Comparison of ENCODE assay signal across 16 cellular contexts in genomic region chr11:103043826-103044688, GRCh38. TPM values are rescaled to one million over a fixed set of nuclear protein-coding genes. Genes with fewer than 3 reads are reported as not detected.
A peak's percentile ranks its signal among the peaks of the same experiment; 100 is the strongest.
DNase-seq lines count a peak whose midpoint lies in the region; ATAC-seq, FAIRE-seq and TF ChIP-seq lines count a peak whose summit lies in the region.
"Had no signal": no experiment of that assay in that cellular context is flagged by ENCODE, and none has a peak within 500 bp of the region (broad histone marks: within the 10 kb centered on the region; RNA-seq: fewer than 3 reads in every experiment).

No MANE protein-coding gene starts in this region.

- no peaks in the 10 kb centered on the region for H3K36me3 ChIP-seq in pancreas
- H3K36me3 ChIP-seq: BLaER1, MG63 had no signal

- FAIRE-seq in pancreas (lab: Jason Lieb, UNC): no peak

- H3K27ac ChIP-seq in pancreas (peak overlapping the region in 2 of 4 donors; percentile 9 to 39), right cardiac atrium (ENCODE audit: low read length) (no peak overlapping the region)
- H3K27ac ChIP-seq: BLaER1, PC-9, RWPE1 had no signal

- intact Hi-C loops in pancreas (cut with DNase I) (no loop called here), right cardiac atrium (cut with DNase I) (no loop called here)

- TF ChIP-seq CTCF in pancreas (IDR thresholded peaks at IDR 0.05): no peak

- H3K27me3 ChIP-seq in pancreas (no peaks in the 10 kb centered on the region), right cardiac atrium (ENCODE audit: control insufficient read depth, insufficient read depth) (no peaks in the 10 kb centered on the region)
- H3K27me3 ChIP-seq: BLaER1, MG63 had no signal

- DNase-seq in CD1c-positive myeloid dendritic cell (ENCODE audit: extremely low spot score) (peak; percentile 27), M059J (ENCODE audit: low read depth) (peak; percentile 40), fibroblast of gingiva (ENCODE audit: low read depth) (peak; percentile 4), pancreas (peak in 1 of 6 donors; percentile 16), NCI-H1092 treated with DMSO at 0.1 percent for 48 hours (lab: John Stamatoyannopoulos, UW) (no peak), right cardiac atrium (no peak), DMS153 treated with DMSO at 0.1 percent for 48 hours (lab: John Stamatoyannopoulos, UW; ENCODE audit: unreplicated experiment) (no peak)
- DNase-seq: CD8-positive, alpha-beta memory T cell; DND-41; H7; HFFc6; MG63; NCI-H1694 treated with DMSO at 0.1 percent for 48 hours; PC-9 had no signal

- H3K4me1 ChIP-seq in pancreas: peaks cover 0 to 13% (median 0%) of the 10 kb centered on the region in 3 donors
- no peaks in the 10 kb centered on the region for H3K4me1 ChIP-seq in right cardiac atrium (ENCODE audit: control insufficient read depth, insufficient read depth, low read length)
- H3K4me1 ChIP-seq: BLaER1 had no signal

- WGBS in pancreas, 2 donors: 29 to 31% methylated on average over 7 of the region's 7 CpGs
- WGBS in right cardiac atrium: 74% methylated on average over 7 of the region's 7 CpGs

- ATAC-seq in pancreas: peak; percentile 80 to 92 (median 88)
- ATAC-seq in right cardiac atrium: no peak

- H3K9me3 ChIP-seq in pancreas: no peaks in the 10 kb centered on the region
- no peaks in the 10 kb centered on the region for H3K9me3 ChIP-seq in right cardiac atrium (ENCODE audit: control insufficient read depth, low read length)
- H3K9me3 ChIP-seq: BLaER1, MG63 had no signal

- H3K4me3 ChIP-seq in pancreas (no peak overlapping the region), right cardiac atrium (ENCODE audit: low read length) (no peak overlapping the region)
- H3K4me3 ChIP-seq: BLaER1, MG63, PC-9 had no signal

RNA-seq across cellular contexts. Expression of gene DCUN1D5, which starts 47.9 kb away (rescaled TPM):
- 83.4 and 99.6 TPM in 2 replicates for total RNA-seq in M059J (2014; rRNA removed; shearing (Covaris generic))
- total RNA-seq in pancreas: 1 to 10 TPM; 6.7 to 9.9 (median 9.4) TPM
- 1 to 10 TPM; 5.8 to 8.1 TPM for polyA plus RNA-seq in pancreas
- 10 to 100 TPM; 21.7 to 24.9 (median 22.4) TPM for total RNA-seq in right cardiac atrium
- polyA plus RNA-seq in right cardiac atrium: 21.0 TPM

Comparison
In these comparisons a context has a peak if more than half of its experiments do, and no peak if none do; other contexts are left out.
1. DNase-seq: peak in CD1c-positive myeloid dendritic cell (single experiment), M059J (single experiment) and fibroblast of gingiva (single experiment); none in NCI-H1092 treated with DMSO at 0.1 percent for 48 hours (single experiment), right cardiac atrium (0 of 3) and DMS153 treated with DMSO at 0.1 percent for 48 hours (single experiment).
2. ATAC-seq: peak in pancreas (4 of 4); none in right cardiac atrium (0 of 2).